In the genomic region with DNA sequence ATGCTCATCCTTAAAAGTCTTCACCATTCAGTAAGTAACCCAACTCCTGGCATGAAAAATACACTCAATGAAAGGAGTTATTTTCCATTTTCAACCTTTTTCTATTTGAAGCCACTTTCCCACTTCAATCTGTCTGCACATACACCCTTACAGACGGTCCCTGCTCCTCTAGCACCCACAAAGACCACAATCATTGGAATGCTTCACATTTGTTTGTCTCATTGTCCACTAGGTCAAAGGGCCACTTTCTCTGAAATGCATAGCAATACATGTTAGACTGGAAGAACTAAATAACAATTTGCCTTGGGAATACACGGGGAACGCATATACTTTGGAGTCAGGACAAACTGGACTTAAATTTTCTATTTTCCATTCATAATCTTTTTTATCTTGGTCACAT, we compare ENCODE assay signal across 8 cellular contexts.
"Had no signal": no experiment of that assay in that cellular context is flagged by ENCODE, and none has a peak within 500 bp of the region (broad histone marks: within the 10 kb centered on the region; RNA-seq: fewer than 3 reads in every experiment).

No MANE protein-coding gene starts in this region.

- H3K27ac ChIP-seq: GM23248 had no signal

- H3K27ac Mint-ChIP-seq: HFFc6 had no signal

- H3K4me1 ChIP-seq: HAP-1 had no signal

- ATAC-seq: HCT116, K562 had no signal

- H3K4me3 ChIP-seq: GM23248, HAP-1, K562 had no signal

- H2AFZ ChIP-seq: GM23248 had no signal

- DNase-seq: GM23248, GOT3, H7, HFFc6, IMR-90 had no signal

- H3K9me3 ChIP-seq: HAP-1 had no signal

- H3K36me3 ChIP-seq: HAP-1 had no signal

- H3K9ac ChIP-seq: GM23248 had no signal

- H3K4me3 Mint-ChIP-seq: HFFc6 had no signal
